8 cellular contexts compared by ENCODE assay signal in genomic region chr2:70089946-70090523, GRCh38. TPM values are rescaled to one million over a fixed set of nuclear protein-coding genes. Genes with fewer than 3 reads are reported as not detected.
A peak's percentile ranks its signal among the peaks of the same experiment; 100 is the strongest.
DNase-seq lines count a peak whose midpoint lies in the region; ATAC-seq and TF ChIP-seq lines count a peak whose summit lies in the region.

No MANE protein-coding gene starts in this region.

- POLR2A ChIA-PET in WTC11 (lab: Charles Lee): interaction anchor here (1.2 to 3.9 kb wide), 3 partner anchors 34 to 175 kb away, joined by 4 to 47 read pairs (median 30); partner anchors contain the start of gene MXD1

- H3K9me3 ChIP-seq in hepatocyte (ENCODE audit: low read depth): no peaks in the 10 kb centered on the region

- CTCF ChIA-PET in WTC11 (lab: Charles Lee): interaction anchor here (1.3 kb wide), 1 partner anchor 26 kb away, joined by 3 read pairs; no protein-coding TSS in a partner anchor

- peaks cover 32% of the 10 kb centered on the region for H3K79me2 ChIP-seq in hepatocyte

- H3K4me3 Mint-ChIP-seq in WTC11: peak overlapping the region; percentile 97
- H3K4me3 Mint-ChIP-seq in stimulated activated naive B cell treated with anti-CD40 and anti-IgM and Interleukin-4, amounts not matched to agents 10 μg/mL and 1 μg/mL and 100 μg/mL, for 72 hours: peak overlapping the region; percentile 96

- ATAC-seq in WTC11 (0 out of 2 replicates have a peak, but pooled peaks have one; percentile 0), GM18505 (IDR thresholded peaks at IDR 0.05; ENCODE audit: unreplicated experiment) (no peak)
- no peak for ATAC-seq in stimulated activated naive B cell treated with anti-CD40 and anti-IgM and Interleukin-4, amounts not matched to agents 10 μg/mL and 1 μg/mL and 100 μg/mL, for 72 hours (replicated peaks)

- H3K36me3 ChIP-seq in hepatocyte (replicated peaks; ENCODE audit: insufficient read depth, low read depth): peaks cover 6% of the 10 kb centered on the region

- H3K4me3 ChIP-seq in hepatocyte: peak overlapping the region; percentile 98

- H2AFZ ChIP-seq in hepatocyte: no peak overlapping the region

- peaks cover 25% of the 10 kb centered on the region for H3K4me1 Mint-ChIP-seq in WTC11
- peaks cover 43 to 64% of the 10 kb centered on the region in 2 donors for H3K4me1 Mint-ChIP-seq in stimulated activated naive B cell treated with anti-CD40 and anti-IgM and Interleukin-4, amounts not matched to agents 10 μg/mL and 1 μg/mL and 100 μg/mL, for 72 hours

- H4K20me1 ChIP-seq in hepatocyte (ENCODE audit: insufficient read depth, poor library complexity, severe bottlenecking): no peaks in the 10 kb centered on the region

- H3K9me3 Mint-ChIP-seq in WTC11: no peaks in the 10 kb centered on the region
- H3K9me3 Mint-ChIP-seq in stimulated activated naive B cell treated with anti-CD40 and anti-IgM and Interleukin-4, amounts not matched to agents 10 μg/mL and 1 μg/mL and 100 μg/mL, for 72 hours: peaks cover 3 to 10% of the 10 kb centered on the region in 2 donors

- peak overlapping the region; percentile 92 for H3K27ac Mint-ChIP-seq in WTC11
- H3K27ac Mint-ChIP-seq in stimulated activated naive B cell treated with anti-CD40 and anti-IgM and Interleukin-4, amounts not matched to agents 10 μg/mL and 1 μg/mL and 100 μg/mL, for 72 hours: peak overlapping the region; percentile 100

- H3K9me2 ChIP-seq in hepatocyte (replicated peaks; ENCODE audit: insufficient read depth): no peaks in the 10 kb centered on the region

- H3K27me3 Mint-ChIP-seq in WTC11 (ENCODE audit: low read depth): no peaks in the 10 kb centered on the region; the same call in 1 of the 2 replicates
- no peaks in the 10 kb centered on the region for H3K27me3 Mint-ChIP-seq in stimulated activated naive B cell treated with anti-CD40 and anti-IgM and Interleukin-4, amounts not matched to agents 10 μg/mL and 1 μg/mL and 100 μg/mL, for 72 hours

- TF ChIP-seq CTCF in WTC11 (IDR thresholded peaks at IDR 0.05) (no peak), hepatocyte (IDR thresholded peaks at IDR 0.05; ENCODE audit: poor library complexity) (no peak), GM13976 (IDR thresholded peaks at IDR 0.05; ENCODE audit: borderline replicate concordance, control extremely low read depth, extremely low read depth, insufficient read depth, missing control alignments) (no peak)

- peak overlapping the region; percentile 93 for H3K4me2 ChIP-seq in hepatocyte

- peaks cover 21% of the 10 kb centered on the region for H3K4me1 ChIP-seq in hepatocyte (ENCODE audit: insufficient read depth)

- peak overlapping the region; percentile 100 for H3K27ac ChIP-seq in hepatocyte

- in situ Hi-C loops in GM13976 (cut with MboI; ENCODE audit: low sequenced_read_pairs, unreplicated experiment): loop anchor here (5.0 kb wide), 1 partner anchor 47 kb away; no protein-coding TSS in a partner anchor

- peaks cover 18% of the 10 kb centered on the region for H3K36me3 Mint-ChIP-seq in WTC11
- H3K36me3 Mint-ChIP-seq in stimulated activated naive B cell treated with anti-CD40 and anti-IgM and Interleukin-4, amounts not matched to agents 10 μg/mL and 1 μg/mL and 100 μg/mL, for 72 hours: peaks cover 60 to 72% of the 10 kb centered on the region in 2 donors

- TF ChIP-seq POLR2A in GM18505 (IDR thresholded peaks at IDR 0.05; ENCODE audit: borderline replicate concordance, extremely low read depth, insufficient read depth, insufficient read length): no peak

- WGBS in hepatocyte (ENCODE audit: low lambda C conversion rate, missing lambda C conversion rate): 76% methylated on average over 6 of the region's 6 CpGs

- DNase-seq in NCI-H2107 treated with DMSO at 0.1 percent for 48 hours (lab: John Stamatoyannopoulos, UW; ENCODE audit: unreplicated experiment) (peak; percentile 84), NCI-H2107 (lab: John Stamatoyannopoulos, UW) (no peak), WTC11 (ENCODE audit: low spot score) (no peak), hepatocyte (ENCODE audit: low spot score) (no peak), iPS-NIHi11 (ENCODE audit: low spot score) (no peak), GM13976 (ENCODE audit: low spot score) (no peak)
- no peak for DNase-seq in stimulated activated naive B cell treated with anti-CD40 and anti-IgM and Interleukin-4, amounts not matched to agents 10 μg/mL and 1 μg/mL and 100 μg/mL, for 72 hours

- H3K27me3 ChIP-seq in hepatocyte: no peaks in the 10 kb centered on the region

TF ChIP-seq in WTC11, 78 proteins besides CTCF, POLR2A, EP300 and RAD21:
- peak; percentile 64; the same call in 1 of the 2 replicates for TF ChIP-seq CREM (CRISPR knock-in tag; IDR thresholded peaks at IDR 0.05)
- 0 out of 2 replicates have a peak, but pooled peaks have one; percentile 25 for TF ChIP-seq TP53 (CRISPR knock-in tag; IDR thresholded peaks at IDR 0.05)
- TF ChIP-seq ERG (CRISPR knock-in tag; IDR thresholded peaks at IDR 0.05): 0 out of 2 replicates have a peak, but pooled peaks have one; percentile 10
- TF ChIP-seq ZNF416 (CRISPR knock-in tag; IDR thresholded peaks at IDR 0.05): no peak
- no peak for TF ChIP-seq USF2 (CRISPR knock-in tag; IDR thresholded peaks at IDR 0.05)

RNA-seq across cellular contexts. Expression of gene PCBP1, which starts 2.8 kb away (rescaled TPM):
- 489 to 528 TPM (median 518 TPM) in 3 replicates for total RNA-seq in WTC11 (2021)
- total RNA-seq in hepatocyte: 88.5 and 97.1 TPM in 2 replicates
- 180 and 183 TPM in 2 replicates for polyA plus RNA-seq in hepatocyte
